19 cellular contexts compared by ENCODE assay signal in genomic region chr7:66379761-66380160, GRCh38.
DNase-seq lines count a peak whose midpoint lies in the region; ATAC-seq and TF ChIP-seq lines count a peak whose summit lies in the region.
"Had no signal": no experiment of that assay in that cellular context is flagged by ENCODE, and none has a peak within 500 bp of the region (broad histone marks: within the 10 kb centered on the region; RNA-seq: fewer than 3 reads in every experiment).

No MANE protein-coding gene starts in this region.

- DNase-seq in GM04503 (ENCODE audit: low read depth) (peak; percentile 22), PC-9 (peak in 1 of 2 experiments; percentile 39), endothelial cell (ENCODE audit: low spot score) (no peak), mesenchymal stem cell (peak; percentile 77), sciatic nerve (ENCODE audit: low spot score) (no peak)
- DNase-seq in stimulated activated CD4-positive, alpha-beta T cell treated with anti-CD3 and anti-CD28 coated beads, Interleukin-2, amount 100 ng/mL, for 24 hours: no peak
- no peak for DNase-seq in CD8-positive, alpha-beta T cell
- DNase-seq: activated CD8-positive, alpha-beta T cell treated with anti-CD3 and anti-CD28 coated beads for 36 hours; AML-193; cerebellar nuclear complex; heart left ventricle; NCI-H1092; NCI-H82; retina; T-cell; WERI-Rb-1 had no signal

- peak overlapping the region; percentile 71 for H3K9ac ChIP-seq in mesenchymal stem cell (ENCODE audit: low read length)

- H3K4me2 ChIP-seq in PC-9: no peak overlapping the region
- no peak overlapping the region for H3K4me2 ChIP-seq in mesenchymal stem cell (ENCODE audit: low read length, poor library complexity, severe bottlenecking)

- ATAC-seq in sciatic nerve: no peak
- ATAC-seq in GM18517 (IDR thresholded peaks at IDR 0.05; ENCODE audit: unreplicated experiment): no peak
- ATAC-seq in CD8-positive, alpha-beta T cell: no peak
- ATAC-seq: activated CD8-positive, alpha-beta T cell treated with anti-CD3 and anti-CD28 coated beads for 36 hours; heart left ventricle; T-cell had no signal

- H3K9me3 Mint-ChIP-seq in endothelial cell (ENCODE audit: unreplicated experiment): no peaks in the 10 kb centered on the region
- peaks cover 14% of the 10 kb centered on the region for H3K9me3 Mint-ChIP-seq in CD8-positive, alpha-beta T cell
- H3K9me3 Mint-ChIP-seq: activated T-helper 1 cell treated with anti-CD3 and anti-CD28 coated beads, Interleukin-12 subunit alpha, Interleukin-12 subunit beta, Interleukin-2, Interleukin-4 antibody, amounts not matched to agents 30 ng/mL and 10 ng/mL and 1 ng/mL, durations not matched to agents 14 hours and 24 hours and 36 hours had no signal

- peaks cover 27% of the 10 kb centered on the region for H3K36me3 Mint-ChIP-seq in endothelial cell (ENCODE audit: low read depth, unreplicated experiment)
- H3K36me3 Mint-ChIP-seq in CD8-positive, alpha-beta T cell: peaks cover 42% of the 10 kb centered on the region

- POLR2A ChIA-PET in PC-9 (lab: Charles Lee; ENCODE audit: unreplicated experiment): no interaction called here
- POLR2A ChIA-PET in CD8-positive, alpha-beta T cell (lab: Charles Lee): no interaction called here

- no peak overlapping the region for H2BK12ac ChIP-seq in mesenchymal stem cell (ENCODE audit: low read length in 2 of 2)

- no peaks in the 10 kb centered on the region for H4K20me1 ChIP-seq in PC-9 (ENCODE audit: insufficient read depth)

- no peak overlapping the region for H3K18ac ChIP-seq in mesenchymal stem cell (ENCODE audit: low read depth in 1 of 2, low read length in 2 of 2)

- no peak overlapping the region for H4K8ac ChIP-seq in mesenchymal stem cell (ENCODE audit: low read length)

- H3K4me3 Mint-ChIP-seq in endothelial cell (ENCODE audit: unreplicated experiment): peak overlapping the region; percentile 66
- H3K4me3 Mint-ChIP-seq in CD8-positive, alpha-beta T cell: no peak overlapping the region
- H3K4me3 Mint-ChIP-seq: activated CD8-positive, alpha-beta T cell treated with anti-CD3 and anti-CD28 coated beads for 36 hours; activated T-helper 1 cell treated with anti-CD3 and anti-CD28 coated beads, Interleukin-12 subunit alpha, Interleukin-12 subunit beta, Interleukin-2, Interleukin-4 antibody, amounts not matched to agents 30 ng/mL and 10 ng/mL and 1 ng/mL, durations not matched to agents 14 hours and 24 hours and 36 hours; memory B cell; T-cell had no signal

- H3K23ac ChIP-seq in mesenchymal stem cell (ENCODE audit: low read length in 2 of 2): no peak overlapping the region

- no peaks in the 10 kb centered on the region for H3F3A ChIP-seq in PC-9 (ENCODE audit: insufficient read depth, low read depth)

- H4K91ac ChIP-seq in mesenchymal stem cell (ENCODE audit: low read length): peak overlapping the region; percentile 37

- no peaks in the 10 kb centered on the region for H3K79me2 ChIP-seq in PC-9 (ENCODE audit: low read depth)

- no peak overlapping the region for H2AK5ac ChIP-seq in mesenchymal stem cell (ENCODE audit: low read length, severe bottlenecking)

- H3K27ac Mint-ChIP-seq in endothelial cell (ENCODE audit: unreplicated experiment): no peak overlapping the region
- no peak overlapping the region for H3K27ac Mint-ChIP-seq in CD8-positive, alpha-beta T cell
- H3K27ac Mint-ChIP-seq: activated CD8-positive, alpha-beta T cell treated with anti-CD3 and anti-CD28 coated beads for 36 hours; activated T-helper 1 cell treated with anti-CD3 and anti-CD28 coated beads, Interleukin-12 subunit alpha, Interleukin-12 subunit beta, Interleukin-2, Interleukin-4 antibody, amounts not matched to agents 30 ng/mL and 10 ng/mL and 1 ng/mL, durations not matched to agents 14 hours and 24 hours and 36 hours; memory B cell; T-cell had no signal

- peaks cover 10% of the 10 kb centered on the region for H3K27me3 Mint-ChIP-seq in endothelial cell (ENCODE audit: unreplicated experiment)
- H3K27me3 Mint-ChIP-seq in CD8-positive, alpha-beta T cell (ENCODE audit: low read depth): no peaks in the 10 kb centered on the region
- H3K27me3 Mint-ChIP-seq: activated CD8-positive, alpha-beta T cell treated with anti-CD3 and anti-CD28 coated beads for 36 hours; memory B cell; T-cell had no signal

- H2AFZ ChIP-seq in PC-9 (no peak overlapping the region), mesenchymal stem cell (ENCODE audit: low read depth, low read length) (no peak overlapping the region)

- H3K27me3 ChIP-seq in PC-9 (ENCODE audit: insufficient read depth, low read depth) (no peaks in the 10 kb centered on the region), mesenchymal stem cell (ENCODE audit: control insufficient read depth in 1 of 2, insufficient read depth in 1 of 2, low read length in 2 of 2) (no peaks in the 10 kb centered on the region)
- H3K27me3 ChIP-seq in CD8-positive, alpha-beta T cell (ENCODE audit: insufficient read depth, low read length): no peaks in the 10 kb centered on the region
- H3K27me3 ChIP-seq: heart left ventricle had no signal

- H3K4me1 ChIP-seq in PC-9 (replicated peaks; ENCODE audit: insufficient read depth) (peaks cover 8% of the 10 kb centered on the region; the same call in 1 of the 2 replicates), mesenchymal stem cell (ENCODE audit: control insufficient read depth, insufficient read depth, low read depth, low read length) (peaks cover 9% of the 10 kb centered on the region)
- no peaks in the 10 kb centered on the region for H3K4me1 ChIP-seq in CD8-positive, alpha-beta T cell (ENCODE audit: insufficient read depth, low read length)
- H3K4me1 ChIP-seq: heart left ventricle had no signal

- no peak overlapping the region for H3K14ac ChIP-seq in mesenchymal stem cell (ENCODE audit: low read length in 2 of 2)

- H3K9me2 ChIP-seq in PC-9 (ENCODE audit: insufficient read depth): no peaks in the 10 kb centered on the region

- 56% methylated on average over 3 of the region's 3 CpGs for WGBS in mesenchymal stem cell

- CTCF ChIA-PET in PC-9 (lab: Charles Lee): interaction anchor here (0.5 kb wide), 1 partner anchor 27 kb away, joined by 3 read pairs; no protein-coding TSS in a partner anchor
- CTCF ChIA-PET in CD8-positive, alpha-beta T cell (lab: Charles Lee): no interaction called here

- H3K4me3 ChIP-seq in PC-9 (no peak overlapping the region), mesenchymal stem cell (ENCODE audit: insufficient read depth in 1 of 2, low read depth in 1 of 2, low read length in 2 of 2) (no peak overlapping the region)
- H3K4me3 ChIP-seq in CD8-positive, alpha-beta T cell (ENCODE audit: low read depth, low read length): no peak overlapping the region
- H3K4me3 ChIP-seq: heart left ventricle had no signal

- no peak overlapping the region for H2BK15ac ChIP-seq in mesenchymal stem cell (ENCODE audit: low read depth, poor library complexity, severe bottlenecking)

- TF ChIP-seq CTCF in PC-9 (conservative IDR thresholded peaks at IDR 0.05) (no peak), endothelial cell (IDR thresholded peaks at IDR 0.05; ENCODE audit: unreplicated experiment) (no peak)
- TF ChIP-seq CTCF in CD8-positive, alpha-beta T cell (IDR thresholded peaks at IDR 0.05): no peak

- no peak overlapping the region for H3K4ac ChIP-seq in mesenchymal stem cell (ENCODE audit: low read depth in 1 of 2, low read length in 2 of 2)

- H3K9me3 ChIP-seq in PC-9 (ENCODE audit: insufficient read depth, low read depth) (no peaks in the 10 kb centered on the region), mesenchymal stem cell (ENCODE audit: control insufficient read depth, low read length) (no peaks in the 10 kb centered on the region)
- H3K9me3 ChIP-seq in CD8-positive, alpha-beta T cell (ENCODE audit: low read length): no peaks in the 10 kb centered on the region

- no peaks in the 10 kb centered on the region for H3K4me1 Mint-ChIP-seq in endothelial cell (ENCODE audit: unreplicated experiment)
- no peaks in the 10 kb centered on the region for H3K4me1 Mint-ChIP-seq in CD8-positive, alpha-beta T cell (ENCODE audit: low read depth)
- H3K4me1 Mint-ChIP-seq: T-cell had no signal

- no peaks in the 10 kb centered on the region for H3K36me3 ChIP-seq in PC-9 (ENCODE audit: low read depth)
- peaks cover 3 to 38% of the 10 kb centered on the region in 2 experiments for H3K36me3 ChIP-seq in mesenchymal stem cell (ENCODE audit: control insufficient read depth in 1 of 2, insufficient read depth in 2 of 2, low read depth in 1 of 2, low read length in 2 of 2)
- H3K36me3 ChIP-seq in CD8-positive, alpha-beta T cell (ENCODE audit: insufficient read depth, low read length): no peaks in the 10 kb centered on the region
- H3K36me3 ChIP-seq: WERI-Rb-1 had no signal

- no peak overlapping the region for H2BK120ac ChIP-seq in mesenchymal stem cell (ENCODE audit: low read depth, low read length)

- BruUV-seq in PC-9 (replicated peaks; lab: Mats Ljungman, UMichigan): no TSS peak

- intact Hi-C loops in PC-9 (cut with micrococcal nuclease; ENCODE audit: unreplicated experiment) (no loop called here), sciatic nerve (cut with DNase I) (no loop called here)
- intact Hi-C loops in CD8-positive, alpha-beta T cell (cut with DNase I, micrococcal nuclease): no loop called here

- H3K27ac ChIP-seq in PC-9 (peak overlapping the region; percentile 57; the same call in 1 of the 2 replicates), mesenchymal stem cell (ENCODE audit: low read length, poor library complexity, severe bottlenecking) (no peak overlapping the region)
- no peak overlapping the region for H3K27ac ChIP-seq in CD8-positive, alpha-beta T cell (ENCODE audit: low read depth, low read length)
- H3K27ac ChIP-seq: heart left ventricle, WERI-Rb-1 had no signal

- no peak overlapping the region for H2BK5ac ChIP-seq in mesenchymal stem cell (ENCODE audit: low read depth, low read length, poor library complexity, severe bottlenecking)

- H3K79me1 ChIP-seq in mesenchymal stem cell (replicated peaks; ENCODE audit: low read length, poor library complexity, severe bottlenecking): peaks cover 6% of the 10 kb centered on the region

Comparison
In these comparisons a context has a peak if more than half of its experiments do, and no peak if none do; other contexts are left out.
1. DNase-seq: peak in GM04503 (single experiment) and mesenchymal stem cell (single experiment); none in endothelial cell (single experiment), sciatic nerve (single experiment), stimulated activated CD4-positive, alpha-beta T cell treated with anti-CD3 and anti-CD28 coated beads, Interleukin-2, amount 100 ng/mL, for 24 hours (0 of 2) and CD8-positive, alpha-beta T cell (0 of 7).